Comparison of ENCODE assay signal across 9 cellular contexts in genomic region chr4:82889287-82889686, GRCh38. TPM values are rescaled to one million over a fixed set of nuclear protein-coding genes. Genes with fewer than 3 reads are reported as not detected.
DNase-seq lines count a peak whose midpoint lies in the region; ATAC-seq, FAIRE-seq and TF ChIP-seq lines count a peak whose summit lies in the region.
"Had no signal": no experiment of that assay in that cellular context is flagged by ENCODE, and none has a peak within 500 bp of the region (broad histone marks: within the 10 kb centered on the region; RNA-seq: fewer than 3 reads in every experiment).

No MANE protein-coding gene starts in this region.

- H3K4me3 Mint-ChIP-seq in endodermal cell, result peak overlapping the region; percentile 92

- ATAC-seq in pancreas (no peak), HG02610 (IDR thresholded peaks at IDR 0.05; ENCODE audit: unreplicated experiment) (no peak)

- H3K4me1 Mint-ChIP-seq in endodermal cell, result peaks cover 50% of the 10 kb centered on the region

- H3K9me3 ChIP-seq in endodermal cell (ENCODE audit: control insufficient read depth, low read length), result no peaks in the 10 kb centered on the region
- H3K9me3 ChIP-seq in pancreas, result no peaks in the 10 kb centered on the region

- peak overlapping the region; percentile 100 for H3K9ac ChIP-seq in endodermal cell (ENCODE audit: extremely low read depth, low read length, poor library complexity, severe bottlenecking)

- no peaks in the 10 kb centered on the region for H3K9me3 Mint-ChIP-seq in endodermal cell

- WGBS in endodermal cell (ENCODE audit: insufficient coverage in 1 of 2, insufficient read length in 1 of 2), 2 experiments, result 84 to 95% methylated on average over 4 to 6 of the region's 6 CpGs
- WGBS in pancreas, 2 donors, result 35 to 36% methylated on average over 6 of the region's 6 CpGs

- intact Hi-C loops in pancreas (cut with DNase I), result loop anchor here in 1 of 3 donors (10.0 kb wide), 1 partner anchor 54 kb away; no protein-coding TSS in a partner anchor

- FAIRE-seq in pancreas (lab: Jason Lieb, UNC), result no peak

- peaks cover 16% of the 10 kb centered on the region for H3K36me3 Mint-ChIP-seq in endodermal cell (ENCODE audit: low read depth)

- no peak overlapping the region for H3K27ac Mint-ChIP-seq in endodermal cell

- DNase-seq in GM06990 (ENCODE audit: extremely low read depth, insufficient read length), result no peak
- DNase-seq in OCI-M1 (lab: John Stamatoyannopoulos, UW), result peak; percentile 34
- no peak for DNase-seq in endodermal cell
- DNase-seq in pancreas, result no peak
- no peak for DNase-seq in NCI-H2171 (lab: John Stamatoyannopoulos, UW)
- DNase-seq in COLO829 (ENCODE audit: low spot score), result no peak
- no peak for DNase-seq in NK-92 treated with Interleukin-12 subunit alpha and Interleukin-12 subunit beta, amount 100 ng/mL, for 24 hours (lab: John Stamatoyannopoulos, UW)
- DNase-seq: activated effector memory CD4-positive, alpha-beta T cell treated with anti-CD3 and anti-CD28 coated beads, Interleukin-2, amount 50 U/mL, for 16 hours had no signal

- no peaks in the 10 kb centered on the region; the same call in none of the 2 replicates for H3K36me3 ChIP-seq in GM06990 (ENCODE audit: control insufficient read depth, insufficient read depth, low read length)
- H3K36me3 ChIP-seq in endodermal cell (ENCODE audit: control insufficient read depth, insufficient read depth, low read length), result peaks cover 37% of the 10 kb centered on the region
- peaks cover 0 to 13% (median 0%) of the 10 kb centered on the region in 3 donors for H3K36me3 ChIP-seq in pancreas

- H3K27ac ChIP-seq in endodermal cell (ENCODE audit: low read depth, low read length), result no peak overlapping the region
- peak overlapping the region in 3 of 4 donors; percentile 95 to 100 (median 99) for H3K27ac ChIP-seq in pancreas

- H3K4me3 ChIP-seq in GM06990 (replicated peaks; ENCODE audit: low read depth, low read length) (peak overlapping the region; percentile 65), endodermal cell (ENCODE audit: low read length) (peak overlapping the region; percentile 98), pancreas (peak overlapping the region; percentile 56 to 78 (median 60))

- H3K4me1 ChIP-seq in endodermal cell (ENCODE audit: control insufficient read depth, insufficient read depth, low read length) (peaks cover 11% of the 10 kb centered on the region), pancreas (peaks cover 9 to 38% (median 37%) of the 10 kb centered on the region in 3 donors)

- no peaks in the 10 kb centered on the region for H3K27me3 Mint-ChIP-seq in endodermal cell (ENCODE audit: insufficient read depth)

- H3K27me3 ChIP-seq in GM06990 (replicated peaks; ENCODE audit: control insufficient read depth, insufficient read depth, low read length) (no peaks in the 10 kb centered on the region), endodermal cell (ENCODE audit: control insufficient read depth, insufficient read depth, low read length, poor library complexity, severe bottlenecking) (no peaks in the 10 kb centered on the region), pancreas (no peaks in the 10 kb centered on the region)

- TF ChIP-seq CTCF in GM06990 (IDR thresholded peaks at IDR 0.05; ENCODE audit: insufficient read depth, low read length, poor library complexity, severe bottlenecking) (no peak), endodermal cell (conservative IDR thresholded peaks at IDR 0.05) (no peak), pancreas (IDR thresholded peaks at IDR 0.05) (no peak)

RNA-seq across cellular contexts. Expression of gene SEC31A, which starts 1.7 kb away (rescaled TPM):
- total RNA-seq in endodermal cell (100 to 1,000 TPM; 166 to 182 TPM), pancreas (100 to 1,000 TPM; 149 to 205 (median 173) TPM)
- polyA plus RNA-seq in endodermal cell (2013, experiment 1 of 2), result 157 TPM
- 149 TPM for polyA plus RNA-seq in endodermal cell (2013, experiment 2 of 2)
- polyA plus RNA-seq in pancreas, result 100 to 1,000 TPM; 123 to 135 TPM

RNA-seq across cellular contexts. Expression of gene THAP9, which starts 11.2 kb away (rescaled TPM):
- 10 to 100 TPM; 14.4 to 22.3 TPM for total RNA-seq in endodermal cell
- polyA plus RNA-seq in endodermal cell (2013, experiment 1 of 2), result 14.4 TPM
- 15.7 TPM for polyA plus RNA-seq in endodermal cell (2013, experiment 2 of 2)
- 1 to 10 TPM; 1.8 to 3.5 (median 2.7) TPM for total RNA-seq in pancreas
- polyA plus RNA-seq in pancreas, result 1 to 10 TPM; 1.7 to 2.7 TPM
